In the genomic region with DNA sequence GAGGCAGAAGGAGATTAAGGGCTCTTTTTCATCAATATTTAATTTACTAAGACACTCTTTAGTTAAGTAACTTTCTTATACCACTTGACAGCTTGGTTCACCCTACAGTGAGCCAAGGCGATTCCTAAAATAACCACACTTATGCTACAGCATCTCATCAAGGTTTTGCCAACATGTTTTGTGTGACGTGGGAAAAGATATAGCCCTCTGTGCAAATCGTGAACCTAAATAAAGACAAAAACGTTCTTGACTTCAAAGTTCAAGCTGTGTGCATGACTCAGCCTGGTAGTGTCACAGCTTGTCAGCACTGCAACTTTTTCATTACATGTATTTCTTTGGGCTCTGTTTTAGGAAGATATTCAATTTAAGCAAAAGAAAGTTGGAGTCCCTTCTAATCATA, we compare ENCODE assay signal across 1 cellular context.
TF ChIP-seq lines count a peak whose summit lies in the region.

No MANE protein-coding gene starts in this region.

TF ChIP-seq in IMR-90, 13 proteins besides CTCF, POLR2A, EP300 and RAD21:
- TF ChIP-seq CEBPB (IDR thresholded peaks at IDR 0.05; ENCODE audit: low read depth, low read length) = no peak
- TF ChIP-seq SMC3 (IDR thresholded peaks at IDR 0.05; ENCODE audit: low read depth, low read length) = no peak
- no peak for TF ChIP-seq NFE2L2 (IDR thresholded peaks at IDR 0.05; ENCODE audit: low read depth, low read length)
- TF ChIP-seq, protein P1, sequence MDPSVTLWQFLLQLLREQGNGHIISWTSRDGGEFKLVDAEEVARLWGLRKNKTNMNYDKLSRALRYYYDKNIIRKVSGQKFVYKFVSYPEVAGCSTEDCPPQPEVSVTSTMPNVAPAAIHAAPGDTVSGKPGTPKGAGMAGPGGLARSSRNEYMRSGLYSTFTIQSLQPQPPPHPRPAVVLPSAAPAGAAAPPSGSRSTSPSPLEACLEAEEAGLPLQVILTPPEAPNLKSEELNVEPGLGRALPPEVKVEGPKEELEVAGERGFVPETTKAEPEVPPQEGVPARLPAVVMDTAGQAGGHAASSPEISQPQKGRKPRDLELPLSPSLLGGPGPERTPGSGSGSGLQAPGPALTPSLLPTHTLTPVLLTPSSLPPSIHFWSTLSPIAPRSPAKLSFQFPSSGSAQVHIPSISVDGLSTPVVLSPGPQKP (IDR thresholded peaks at IDR 0.05; ENCODE audit: borderline replicate concordance, low read depth, low read length) = no peak
- TF ChIP-seq MAZ (IDR thresholded peaks at IDR 0.05; ENCODE audit: borderline replicate concordance, low read depth, low read length) = no peak
- no peak for TF ChIP-seq FOS (IDR thresholded peaks at IDR 0.05; ENCODE audit: low read depth, low read length)
- TF ChIP-seq RFX5 (IDR thresholded peaks at IDR 0.05; ENCODE audit: low read depth, low read length) = no peak
- no peak for TF ChIP-seq MXI1 (IDR thresholded peaks at IDR 0.05; ENCODE audit: borderline replicate concordance, low read depth, low read length)
- no peak for TF ChIP-seq CHD1 (IDR thresholded peaks at IDR 0.05; ENCODE audit: low read depth, low read length)
- TF ChIP-seq USF2 (IDR thresholded peaks at IDR 0.05; ENCODE audit: low read depth, low read length) = no peak
- TF ChIP-seq MAFK (IDR thresholded peaks at IDR 0.05; ENCODE audit: low read depth, low read length) = no peak
- no peak for TF ChIP-seq RCOR1 (IDR thresholded peaks at IDR 0.05; ENCODE audit: insufficient replicate concordance, low read length)
- TF ChIP-seq BHLHE40 (IDR thresholded peaks at IDR 0.05; ENCODE audit: low read depth, low read length) = no peak
TF ChIP-seq in IMR-90: peak in this region for 0.
